ENCODE assay signal across 9 cellular contexts in the genomic region with DNA sequence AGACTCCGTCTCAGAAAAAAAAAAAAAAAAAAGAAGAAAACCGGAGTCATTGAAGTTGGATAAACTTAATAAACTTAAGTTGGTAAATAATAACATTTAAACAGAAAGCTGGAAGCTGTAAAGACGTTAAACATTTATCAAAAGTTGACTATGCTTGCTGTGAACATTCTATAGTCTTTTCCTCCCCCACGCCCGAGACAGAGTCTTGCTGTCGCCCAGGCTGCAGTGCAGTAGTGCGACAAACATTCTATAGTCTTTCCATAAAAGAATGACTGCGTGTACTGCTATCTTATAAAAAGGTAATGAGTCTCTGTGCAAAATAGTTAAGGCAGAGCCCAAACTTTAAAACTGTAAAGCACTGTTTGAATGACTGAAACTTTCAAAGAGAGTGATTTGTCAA.
"Had no signal": no experiment of that assay in that cellular context is flagged by ENCODE, and none has a peak within 500 bp of the region (broad histone marks: within the 10 kb centered on the region; RNA-seq: fewer than 3 reads in every experiment).

No MANE protein-coding gene starts in this region.

- H3K9me3 ChIP-seq: HAP-1 had no signal

- H3K4me3 Mint-ChIP-seq: HFFc6, IgD-negative memory B cell had no signal

- H3K4me1 Mint-ChIP-seq: IgD-negative memory B cell had no signal

- H3K27me3 Mint-ChIP-seq: IgD-negative memory B cell had no signal

- H3K9ac ChIP-seq: GM23248 had no signal

- H3K27ac Mint-ChIP-seq: HFFc6, IgD-negative memory B cell had no signal

- H3K4me3 ChIP-seq: GM23248, HAP-1 had no signal

- DNase-seq: GM23248, GOT3, H7, HFFc6 had no signal

- ATAC-seq: HCT116, HepG2 had no signal

- H3K27ac ChIP-seq: GM23248, HL-60 had no signal

- H3K9me3 Mint-ChIP-seq: HFFc6, IgD-negative memory B cell had no signal
